1 cellular context compared by ENCODE assay signal in genomic region chr19:38336638-38337359, GRCh38.
TF ChIP-seq lines count a peak whose summit lies in the region.

No MANE protein-coding gene starts in this region.

TF ChIP-seq in K562, 482 proteins besides CTCF, POLR2A, EP300 and RAD21 (continued from another document and continues in another):
- TF ChIP-seq ZNF280B (CRISPR knock-in tag; IDR thresholded peaks at IDR 0.05) (no peak), PRDM10 (IDR thresholded peaks at IDR 0.05; ENCODE audit: partially characterized antibody) (peak; percentile 93), ARID4B (CRISPR knock-in tag; IDR thresholded peaks at IDR 0.05) (peak; percentile 41; the same call in 1 of the 2 replicates), PHF21A (IDR thresholded peaks at IDR 0.05; ENCODE audit: borderline replicate concordance, low read depth) (no peak), ELF1 (tag; IDR thresholded peaks at IDR 0.05) (no peak), ZNF644 (tag; IDR thresholded peaks at IDR 0.05; ENCODE audit: low read depth) (no peak), SMARCA5 (IDR thresholded peaks at IDR 0.05) (peak; percentile 67; the same call in 1 of the 2 replicates), LEF1 (IDR thresholded peaks at IDR 0.05) (0 out of 2 replicates have a peak, but pooled peaks have one; percentile 30), ZNF57 (CRISPR knock-in tag; IDR thresholded peaks at IDR 0.05) (no peak), SMARCE1 (IDR thresholded peaks at IDR 0.05) (peak; percentile 47; the same call in 1 of the 2 replicates), RBBP5 (IDR thresholded peaks at IDR 0.05; ENCODE audit: borderline replicate concordance, insufficient read depth, low read length, poor library complexity, severe bottlenecking) (no peak), TRIM28 (IDR thresholded peaks at IDR 0.05) (0 out of 2 replicates have a peak, but pooled peaks have one; percentile 61), MIER1 (IDR thresholded peaks at IDR 0.05; ENCODE audit: low read depth) (no peak; the same call in 1 of the 2 replicates), ESRRA (IDR thresholded peaks at IDR 0.05; ENCODE audit: borderline replicate concordance, low read depth) (no peak), SUPT5H (IDR thresholded peaks at IDR 0.05) (no peak; the same call in 1 of the 2 replicates), CBFA2T3 (IDR thresholded peaks at IDR 0.05) (no peak), E2F3 (CRISPR knock-in tag; IDR thresholded peaks at IDR 0.05) (no peak), BCLAF1 (IDR thresholded peaks at IDR 0.05; ENCODE audit: borderline replicate concordance in 1 of 2, control insufficient read depth in 1 of 2, low read depth in 2 of 2, low read length in 1 of 2) (no peak), STAG1 (CRISPR knock-in tag; IDR thresholded peaks at IDR 0.05; ENCODE audit: borderline replicate concordance) (no peak), ZBTB33 (CRISPR knock-in tag; IDR thresholded peaks at IDR 0.05) (no peak), CREB3L1 (IDR thresholded peaks at IDR 0.05; ENCODE audit: borderline replicate concordance, low read depth) (no peak), NFE2L1 (tag; IDR thresholded peaks at IDR 0.05; ENCODE audit: borderline replicate concordance, low read depth) (no peak), ZBTB7A (IDR thresholded peaks at IDR 0.05; ENCODE audit: borderline replicate concordance, control insufficient read depth, low read depth, low read length) (no peak; the same call in 1 of the 2 replicates), BRCA1 (IDR thresholded peaks at IDR 0.05) (no peak), BRCA1 (CRISPR knock-in tag; IDR thresholded peaks at IDR 0.05) (no peak), ZNF699 (CRISPR knock-in tag; IDR thresholded peaks at IDR 0.05; ENCODE audit: insufficient replicate concordance) (no peak), STAT6 (CRISPR knock-in tag; IDR thresholded peaks at IDR 0.05) (no peak), TCFL5 (CRISPR knock-in tag; conservative IDR thresholded peaks at IDR 0.05) (no peak), CHCHD3 (CRISPR knock-in tag; IDR thresholded peaks at IDR 0.05) (no peak), ZNF12 (CRISPR knock-in tag; IDR thresholded peaks at IDR 0.05) (no peak), ZZZ3 (IDR thresholded peaks at IDR 0.05) (no peak), ZBTB1 (CRISPR knock-in tag; IDR thresholded peaks at IDR 0.05; ENCODE audit: borderline replicate concordance, low read depth) (no peak), RNF219 (CRISPR knock-in tag; IDR thresholded peaks at IDR 0.05) (no peak), CBX5 (IDR thresholded peaks at IDR 0.05; ENCODE audit: borderline replicate concordance, low read depth) (0 out of 2 replicates have a peak, but pooled peaks have one; percentile 21)
